21 cellular contexts compared by ENCODE assay signal in genomic region chr14:98168196-98168985, GRCh38.
DNase-seq lines count a peak whose midpoint lies in the region; ATAC-seq lines count a peak whose summit lies in the region.
"Had no signal": no experiment of that assay in that cellular context is flagged by ENCODE, and none has a peak within 500 bp of the region (broad histone marks: within the 10 kb centered on the region; RNA-seq: fewer than 3 reads in every experiment).

No MANE protein-coding gene starts in this region.

- peak overlapping the region; percentile 68 to 70 for H3K4me3 Mint-ChIP-seq in activated T-cell treated with anti-CD3 and anti-CD28 coated beads, Interleukin-2, amount 50 U/mL, for 72 hours
- peak overlapping the region; percentile 3 for H3K4me3 Mint-ChIP-seq in activated naive CD4-positive, alpha-beta T cell treated with anti-CD3 and anti-CD28 coated beads, Interleukin-2, amount 10 ng/mL, durations not matched to agents 7 days and 5 days
- peak overlapping the region; percentile 26 for H3K4me3 Mint-ChIP-seq in stimulated activated effector memory CD8-positive, alpha-beta T cell treated with anti-CD3 and anti-CD28 coated beads, Interleukin-12 subunit alpha, Interleukin-12 subunit beta, amount 100 ng/mL, for 72 hours
- H3K4me3 Mint-ChIP-seq: nephron progenitor cell had no signal

- peaks cover 11% of the 10 kb centered on the region; the same call in 1 of the 2 replicates for H3K36me3 ChIP-seq in KOPT-K1 (ENCODE audit: insufficient read depth, low read length)
- H3K36me3 ChIP-seq: cardiac muscle cell, HAP-1, heart right ventricle, right lobe of liver, thyroid gland had no signal

- ATAC-seq in activated T-cell treated with anti-CD3 and anti-CD28 coated beads, Interleukin-2, amount 50 U/mL, for 72 hours (replicated peaks in 1 of 2), result peak; percentile 61 to 62
- ATAC-seq in stimulated activated effector memory CD8-positive, alpha-beta T cell treated with anti-CD3 and anti-CD28 coated beads, Interleukin-12 subunit alpha, Interleukin-12 subunit beta, amount 100 ng/mL, for 72 hours, result peak; percentile 62
- ATAC-seq: heart right ventricle, PC-3 had no signal

- no peaks in the 10 kb centered on the region for H3K27me3 Mint-ChIP-seq in activated T-cell treated with anti-CD3 and anti-CD28 coated beads, Interleukin-2, amount 50 U/mL, for 72 hours (ENCODE audit: low read depth)
- H3K27me3 Mint-ChIP-seq in activated naive CD4-positive, alpha-beta T cell treated with anti-CD3 and anti-CD28 coated beads, Interleukin-2, amount 10 ng/mL, durations not matched to agents 7 days and 5 days, result no peaks in the 10 kb centered on the region

- H3K9me3 Mint-ChIP-seq in activated T-cell treated with anti-CD3 and anti-CD28 coated beads, Interleukin-2, amount 50 U/mL, for 72 hours, result peaks cover 2 to 7% of the 10 kb centered on the region in 2 donors
- peaks cover 6% of the 10 kb centered on the region for H3K9me3 Mint-ChIP-seq in activated naive CD4-positive, alpha-beta T cell treated with anti-CD3 and anti-CD28 coated beads, Interleukin-2, amount 10 ng/mL, durations not matched to agents 7 days and 5 days
- peaks cover 3% of the 10 kb centered on the region for H3K9me3 Mint-ChIP-seq in stimulated activated effector memory CD8-positive, alpha-beta T cell treated with anti-CD3 and anti-CD28 coated beads, Interleukin-12 subunit alpha, Interleukin-12 subunit beta, amount 100 ng/mL, for 72 hours
- H3K9me3 Mint-ChIP-seq: nephron progenitor cell had no signal

- H3K27ac Mint-ChIP-seq in activated T-cell treated with anti-CD3 and anti-CD28 coated beads, Interleukin-2, amount 50 U/mL, for 72 hours, result peak overlapping the region; percentile 98
- H3K27ac Mint-ChIP-seq in activated naive CD4-positive, alpha-beta T cell treated with anti-CD3 and anti-CD28 coated beads, Interleukin-2, amount 10 ng/mL, durations not matched to agents 7 days and 5 days, result peak overlapping the region; percentile 85
- peak overlapping the region; percentile 97 for H3K27ac Mint-ChIP-seq in stimulated activated effector memory CD8-positive, alpha-beta T cell treated with anti-CD3 and anti-CD28 coated beads, Interleukin-12 subunit alpha, Interleukin-12 subunit beta, amount 100 ng/mL, for 72 hours
- H3K27ac Mint-ChIP-seq: nephron progenitor cell had no signal

- DNase-seq in activated T-cell treated with anti-CD3 and anti-CD28 coated beads, Interleukin-2, amount 50 U/mL, for 72 hours, result peak; percentile 56 to 60
- no peak for DNase-seq in activated T-cell treated with anti-CD3 and anti-CD28 coated beads, Interleukin-2, amount 50 U/mL, for 1 hour
- no peak for DNase-seq in activated naive CD4-positive, alpha-beta T cell treated with anti-CD3 and anti-CD28 coated beads, Interleukin-2, amount 10 ng/mL, durations not matched to agents 7 days and 5 days
- no peak for DNase-seq in stimulated activated effector memory CD8-positive, alpha-beta T cell treated with anti-CD3 and anti-CD28 coated beads, Interleukin-12 subunit alpha, Interleukin-12 subunit beta, amount 100 ng/mL, for 72 hours (ENCODE audit: low spot score in 2 of 2)
- DNase-seq in G401 (ENCODE audit: low spot score), result no peak
- DNase-seq in CD1c-positive myeloid dendritic cell (ENCODE audit: extremely low spot score), result no peak
- DNase-seq: amniotic stem cell, COR-L47, heart right ventricle, Karpas-422, NCI-H1092 treated with DMSO at 0.1 percent for 48 hours, NCI-H2081, nephron progenitor cell, PC-3, right lobe of liver, SHP77, thyroid gland had no signal

- in situ Hi-C loops in G401 (cut with HindIII; ENCODE audit: low sequenced_read_pairs), result no loop called here

- no peaks in the 10 kb centered on the region for H3K9me3 ChIP-seq in KOPT-K1 (ENCODE audit: insufficient read depth, low read length, poor library complexity, severe bottlenecking)
- H3K9me3 ChIP-seq: HAP-1, right lobe of liver, thyroid gland had no signal

- CTCF ChIA-PET in activated naive CD4-positive, alpha-beta T cell treated with anti-CD3 and anti-CD28 coated beads, Interleukin-2, amount 10 ng/mL, durations not matched to agents 7 days and 5 days (lab: Charles Lee), result interaction anchor here (0.5 to 4.5 kb wide), 5 partner anchors 28 to 240 kb away, joined by 3 to 20 read pairs (median 4); no protein-coding TSS in a partner anchor

- peaks cover 8 to 14% of the 10 kb centered on the region in 2 donors for H3K36me3 Mint-ChIP-seq in activated T-cell treated with anti-CD3 and anti-CD28 coated beads, Interleukin-2, amount 50 U/mL, for 72 hours (ENCODE audit: insufficient read depth in 2 of 2)
- H3K36me3 Mint-ChIP-seq in activated naive CD4-positive, alpha-beta T cell treated with anti-CD3 and anti-CD28 coated beads, Interleukin-2, amount 10 ng/mL, durations not matched to agents 7 days and 5 days, result peaks cover 21% of the 10 kb centered on the region
- H3K36me3 Mint-ChIP-seq in stimulated activated effector memory CD8-positive, alpha-beta T cell treated with anti-CD3 and anti-CD28 coated beads, Interleukin-12 subunit alpha, Interleukin-12 subunit beta, amount 100 ng/mL, for 72 hours, result peaks cover 26% of the 10 kb centered on the region

- H3K4me1 Mint-ChIP-seq in activated T-cell treated with anti-CD3 and anti-CD28 coated beads, Interleukin-2, amount 50 U/mL, for 72 hours (ENCODE audit: low read depth), result peaks cover 96% of the 10 kb centered on the region
- H3K4me1 Mint-ChIP-seq in activated naive CD4-positive, alpha-beta T cell treated with anti-CD3 and anti-CD28 coated beads, Interleukin-2, amount 10 ng/mL, durations not matched to agents 7 days and 5 days, result peaks cover 95% of the 10 kb centered on the region
- peaks cover 65% of the 10 kb centered on the region for H3K4me1 Mint-ChIP-seq in stimulated activated effector memory CD8-positive, alpha-beta T cell treated with anti-CD3 and anti-CD28 coated beads, Interleukin-12 subunit alpha, Interleukin-12 subunit beta, amount 100 ng/mL, for 72 hours

- peak overlapping the region; percentile 100 for H3K27ac ChIP-seq in KOPT-K1 (ENCODE audit: low read depth, low read length, poor library complexity, severe bottlenecking)
- H3K27ac ChIP-seq: cardiac muscle cell, right lobe of liver, thyroid gland, VCaP had no signal

Comparison
In these comparisons a context has a peak if more than half of its experiments do, and no peak if none do; other contexts are left out.
1. DNase-seq: peak in activated T-cell treated with anti-CD3 and anti-CD28 coated beads, Interleukin-2, amount 50 U/mL, for 72 hours (2 of 2); none in activated T-cell treated with anti-CD3 and anti-CD28 coated beads, Interleukin-2, amount 50 U/mL, for 1 hour (single experiment), activated naive CD4-positive, alpha-beta T cell treated with anti-CD3 and anti-CD28 coated beads, Interleukin-2, amount 10 ng/mL, durations not matched to agents 7 days and 5 days (single experiment), stimulated activated effector memory CD8-positive, alpha-beta T cell treated with anti-CD3 and anti-CD28 coated beads, Interleukin-12 subunit alpha, Interleukin-12 subunit beta, amount 100 ng/mL, for 72 hours (0 of 2), G401 (single experiment) and CD1c-positive myeloid dendritic cell (single experiment).
2. H3K4me3 Mint-ChIP-seq: peak in every context shown above with its lines; median percentile 69 in activated T-cell treated with anti-CD3 and anti-CD28 coated beads, Interleukin-2, amount 50 U/mL, for 72 hours; 26 in stimulated activated effector memory CD8-positive, alpha-beta T cell treated with anti-CD3 and anti-CD28 coated beads, Interleukin-12 subunit alpha, Interleukin-12 subunit beta, amount 100 ng/mL, for 72 hours; 3 in activated naive CD4-positive, alpha-beta T cell treated with anti-CD3 and anti-CD28 coated beads, Interleukin-2, amount 10 ng/mL, durations not matched to agents 7 days and 5 days.
3. Peak in every context shown above with its lines, with median percentiles within 50 percentile points of each other: H3K27ac Mint-ChIP-seq.